In the genomic region with DNA sequence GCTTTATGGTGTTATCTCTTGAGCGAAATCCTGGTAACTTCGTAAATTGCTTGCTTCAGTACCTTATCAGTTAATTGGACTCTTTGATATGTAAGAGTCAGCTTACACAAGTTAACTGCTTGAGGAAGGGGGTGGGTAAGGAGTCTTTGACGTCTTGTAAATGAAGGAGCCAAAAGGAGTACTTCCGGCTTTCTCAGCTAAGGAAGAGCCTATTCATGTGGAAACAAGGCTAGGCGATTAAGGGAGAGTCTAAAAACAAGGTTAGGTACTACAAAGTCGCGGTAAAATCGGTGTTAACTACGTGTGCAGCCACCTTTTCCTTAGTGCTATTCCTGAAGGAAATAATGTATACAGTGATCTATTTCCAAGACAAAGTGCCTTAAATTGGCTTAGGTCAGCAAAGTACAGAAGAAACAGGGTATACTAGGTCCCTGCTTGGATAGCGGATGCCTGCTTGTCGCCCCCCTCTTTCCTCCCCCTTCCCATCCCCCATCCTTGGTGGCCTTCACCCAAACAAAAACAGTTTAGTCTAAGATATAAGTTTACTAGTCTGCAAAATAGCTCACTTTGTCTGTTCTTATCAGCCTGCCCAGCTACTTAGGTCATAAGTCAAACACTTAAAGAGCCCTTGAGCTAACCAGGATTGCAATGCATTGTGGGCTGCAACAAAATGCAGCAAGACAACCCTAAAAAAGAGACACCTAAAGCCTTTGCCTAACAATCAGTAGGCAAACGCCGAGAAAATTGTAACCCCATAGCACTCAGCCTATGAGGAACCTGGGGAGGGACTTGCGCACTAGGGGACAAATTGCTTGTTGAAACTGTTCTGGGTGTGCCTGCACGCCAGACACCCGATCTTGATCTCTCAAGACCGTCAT, we compare ENCODE assay signal across 1 cellular context.
TF ChIP-seq lines count a peak whose summit lies in the region.

No MANE protein-coding gene starts in this region.

TF ChIP-seq in WTC11, 78 proteins besides CTCF, POLR2A, EP300 and RAD21 (continued from another document):
- no peak for TF ChIP-seq FOXP1 (CRISPR knock-in tag; IDR thresholded peaks at IDR 0.05; ENCODE audit: borderline replicate concordance)
- TF ChIP-seq FOXJ3 (CRISPR knock-in tag; IDR thresholded peaks at IDR 0.05; ENCODE audit: borderline replicate concordance): no peak
- TF ChIP-seq, protein P1, sequence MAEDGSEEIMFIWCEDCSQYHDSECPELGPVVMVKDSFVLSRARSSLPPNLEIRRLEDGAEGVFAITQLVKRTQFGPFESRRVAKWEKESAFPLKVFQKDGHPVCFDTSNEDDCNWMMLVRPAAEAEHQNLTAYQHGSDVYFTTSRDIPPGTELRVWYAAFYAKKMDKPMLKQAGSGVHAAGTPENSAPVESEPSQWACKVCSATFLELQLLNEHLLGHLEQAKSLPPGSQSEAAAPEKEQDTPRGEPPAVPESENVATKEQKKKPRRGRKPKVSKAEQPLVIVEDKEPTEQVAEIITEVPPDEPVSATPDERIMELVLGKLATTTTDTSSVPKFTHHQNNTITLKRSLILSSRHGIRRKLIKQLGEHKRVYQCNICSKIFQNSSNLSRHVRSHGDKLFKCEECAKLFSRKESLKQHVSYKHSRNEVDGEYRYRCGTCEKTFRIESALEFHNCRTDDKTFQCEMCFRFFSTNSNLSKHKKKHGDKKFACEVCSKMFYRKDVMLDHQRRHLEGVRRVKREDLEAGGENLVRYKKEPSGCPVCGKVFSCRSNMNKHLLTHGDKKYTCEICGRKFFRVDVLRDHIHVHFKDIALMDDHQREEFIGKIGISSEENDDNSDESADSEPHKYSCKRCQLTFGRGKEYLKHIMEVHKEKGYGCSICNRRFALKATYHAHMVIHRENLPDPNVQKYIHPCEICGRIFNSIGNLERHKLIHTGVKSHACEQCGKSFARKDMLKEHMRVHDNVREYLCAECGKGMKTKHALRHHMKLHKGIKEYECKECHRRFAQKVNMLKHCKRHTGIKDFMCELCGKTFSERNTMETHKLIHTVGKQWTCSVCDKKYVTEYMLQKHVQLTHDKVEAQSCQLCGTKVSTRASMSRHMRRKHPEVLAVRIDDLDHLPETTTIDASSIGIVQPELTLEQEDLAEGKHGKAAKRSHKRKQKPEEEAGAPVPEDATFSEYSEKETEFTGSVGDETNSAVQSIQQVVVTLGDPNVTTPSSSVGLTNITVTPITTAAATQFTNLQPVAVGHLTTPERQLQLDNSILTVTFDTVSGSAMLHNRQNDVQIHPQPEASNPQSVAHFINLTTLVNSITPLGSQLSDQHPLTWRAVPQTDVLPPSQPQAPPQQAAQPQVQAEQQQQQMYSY (CRISPR knock-in tag; IDR thresholded peaks at IDR 0.05): peak; percentile 71
- TF ChIP-seq RORB (CRISPR knock-in tag; IDR thresholded peaks at IDR 0.05): no peak
- TF ChIP-seq, protein P2, sequence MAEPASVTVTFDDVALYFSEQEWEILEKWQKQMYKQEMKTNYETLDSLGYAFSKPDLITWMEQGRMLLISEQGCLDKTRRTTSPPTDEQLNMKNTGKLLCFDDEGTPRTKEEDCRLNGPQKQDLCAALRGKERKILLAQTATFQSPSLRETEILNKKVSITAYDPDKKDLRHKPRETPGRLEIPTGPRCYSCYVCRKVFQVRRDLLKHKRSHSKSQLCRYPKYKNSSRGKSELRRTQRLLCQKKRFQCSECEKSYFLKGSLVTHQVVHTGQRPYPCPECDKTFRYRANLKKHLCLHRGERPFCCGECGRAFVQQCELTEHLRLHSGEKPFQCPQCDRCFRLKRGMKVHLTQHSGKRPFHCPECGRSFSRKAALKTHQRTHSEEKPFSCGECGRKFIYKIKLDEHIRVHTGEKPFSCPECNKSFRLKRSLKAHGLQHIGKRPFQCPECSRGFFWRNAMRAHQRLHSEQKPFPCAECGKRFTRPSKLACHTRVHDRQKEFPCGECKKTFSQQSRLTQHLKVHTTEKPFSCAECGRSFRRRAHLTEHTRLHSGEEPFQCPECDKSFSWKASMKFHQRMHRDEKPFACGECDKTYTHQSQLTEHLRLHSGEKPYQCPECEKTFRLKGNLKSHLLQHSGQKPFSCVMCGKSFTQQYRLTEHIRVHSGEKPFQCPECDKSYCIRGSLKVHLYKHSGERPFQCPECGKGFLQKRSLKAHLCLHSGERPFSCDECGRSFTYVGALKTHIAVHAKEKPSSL (CRISPR knock-in tag; conservative IDR thresholded peaks at IDR 0.05): no peak
- TF ChIP-seq ZNF219 (CRISPR knock-in tag; IDR thresholded peaks at IDR 0.05; ENCODE audit: borderline replicate concordance): no peak
- TF ChIP-seq RELA (CRISPR knock-in tag; IDR thresholded peaks at IDR 0.05; ENCODE audit: borderline replicate concordance): no peak
- TF ChIP-seq, protein P3, sequence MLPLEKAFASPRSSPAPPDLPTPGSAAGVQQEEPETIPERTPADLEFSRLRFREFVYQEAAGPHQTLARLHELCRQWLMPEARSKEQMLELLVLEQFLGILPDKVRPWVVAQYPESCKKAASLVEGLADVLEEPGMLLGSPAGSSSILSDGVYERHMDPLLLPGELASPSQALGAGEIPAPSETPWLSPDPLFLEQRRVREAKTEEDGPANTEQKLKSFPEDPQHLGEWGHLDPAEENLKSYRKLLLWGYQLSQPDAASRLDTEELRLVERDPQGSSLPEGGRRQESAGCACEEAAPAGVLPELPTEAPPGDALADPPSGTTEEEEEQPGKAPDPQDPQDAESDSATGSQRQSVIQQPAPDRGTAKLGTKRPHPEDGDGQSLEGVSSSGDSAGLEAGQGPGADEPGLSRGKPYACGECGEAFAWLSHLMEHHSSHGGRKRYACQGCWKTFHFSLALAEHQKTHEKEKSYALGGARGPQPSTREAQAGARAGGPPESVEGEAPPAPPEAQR (CRISPR knock-in tag; IDR thresholded peaks at IDR 0.05): no peak
- TF ChIP-seq MYBL2 (CRISPR knock-in tag; IDR thresholded peaks at IDR 0.05): no peak
